17 cellular contexts compared by ENCODE assay signal in the genomic region with DNA sequence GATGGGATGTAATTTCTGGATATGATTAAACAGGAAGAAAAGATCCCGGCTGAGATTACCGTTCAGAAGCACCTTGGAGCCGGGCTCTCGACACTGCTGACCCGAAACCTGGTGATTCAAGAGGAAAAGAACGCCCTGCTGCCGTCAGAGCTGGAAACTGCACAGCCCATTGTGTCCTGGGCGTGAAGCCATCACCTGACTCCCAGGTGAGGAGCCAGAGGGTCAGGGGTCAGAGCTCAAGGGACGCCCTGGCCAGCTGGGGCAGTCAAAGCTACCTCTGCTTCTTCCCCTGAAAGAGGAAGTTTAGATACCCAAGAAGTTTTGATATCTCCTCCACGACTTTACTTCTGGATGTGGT. TPM values are rescaled to one million over a fixed set of nuclear protein-coding genes. Genes with fewer than 3 reads are reported as not detected.
DNase-seq lines count a peak whose midpoint lies in the region; ATAC-seq and TF ChIP-seq lines count a peak whose summit lies in the region.
"Had no signal": no experiment of that assay in that cellular context is flagged by ENCODE, and none has a peak within 500 bp of the region (broad histone marks: within the 10 kb centered on the region; RNA-seq: fewer than 3 reads in every experiment).

No MANE protein-coding gene starts in this region.

- no peak overlapping the region for H4K8ac ChIP-seq in H9 (replicated peaks; ENCODE audit: insufficient read length, low read depth, low read length)

- no peak overlapping the region for H2BK120ac ChIP-seq in H9 (ENCODE audit: low read depth, low read length, poor library complexity, severe bottlenecking)

- TF ChIP-seq CTCF in H9 (conservative IDR thresholded peaks at IDR 0.05) (no peak), mesothelial cell of epicardium (IDR thresholded peaks at IDR 0.05; ENCODE audit: unreplicated experiment) (no peak)

- no peak overlapping the region for H2BK15ac ChIP-seq in H9 (ENCODE audit: low read depth, low read length)

- H4K91ac ChIP-seq in H9 (ENCODE audit: insufficient read length, low read depth, low read length) = no peak overlapping the region

- H3K27me3 Mint-ChIP-seq in H9 (ENCODE audit: low read depth) (peaks cover 3% of the 10 kb centered on the region; the same call in 1 of the 2 replicates), mesothelial cell of epicardium (ENCODE audit: low read depth) (peaks cover 31% of the 10 kb centered on the region)
- H3K27me3 Mint-ChIP-seq: activated naive CD8-positive, alpha-beta T cell treated with anti-CD3 and anti-CD28 coated beads for 36 hours had no signal

- H3K9me3 Mint-ChIP-seq in H9 (peaks cover 0 to 3% of the 10 kb centered on the region in 2 experiments; a peak in 2 of 5 replicates), mesothelial cell of epicardium (no peaks in the 10 kb centered on the region)
- H3K9me3 Mint-ChIP-seq: activated naive CD8-positive, alpha-beta T cell treated with anti-CD3 and anti-CD28 coated beads for 36 hours had no signal

- no CpG with 5 or more reads among the region's 10 CpGs for WGBS in H9 (ENCODE audit: extremely low coverage, insufficient read length, low lambda C conversion rate)

- no peak overlapping the region for H2AK5ac ChIP-seq in H9 (ENCODE audit: insufficient read length, low read length)

- H3K4me2 ChIP-seq in H9 (ENCODE audit: insufficient read depth, insufficient read length, low read length) = no peak overlapping the region
- H3K4me2 ChIP-seq: KMS-11 had no signal

- H3K27ac ChIP-seq in H9 (ENCODE audit: insufficient read length, low read depth, low read length) (no peak overlapping the region), epithelial cell of prostate (peak overlapping the region; percentile 47)
- H3K27ac ChIP-seq: brain microvascular endothelial cell, dorsolateral prefrontal cortex, KMS-11, sigmoid colon had no signal

- no peak for DNase-seq in H9
- DNase-seq in OCI-M1 (lab: John Stamatoyannopoulos, UW) = peak; percentile 5
- DNase-seq in epithelial cell of prostate (ENCODE audit: low read depth, low spot score) = no peak
- DNase-seq in renal cortical epithelial cell (ENCODE audit: low read depth) = peak; percentile 43
- no peak for DNase-seq in pons (ENCODE audit: low spot score)
- no peak for DNase-seq in mesothelial cell of epicardium (ENCODE audit: low spot score in 2 of 2, unreplicated experiment in 2 of 2)
- DNase-seq: activated naive CD8-positive, alpha-beta T cell treated with anti-CD3 and anti-CD28 coated beads for 36 hours; activated T-cell treated with anti-CD3 and anti-CD28 coated beads, Interleukin-2, amount 50 U/mL, for 1 hour; brain microvascular endothelial cell; C1 segment of cervical spinal cord; dorsolateral prefrontal cortex; esophagus squamous epithelium; NCI-H1436; sigmoid colon; stimulated activated CD4-positive, alpha-beta T cell treated with anti-CD3 and anti-CD28 coated beads, Interleukin-2, amount 100 ng/mL, for 24 hours had no signal

- H3K9me3 ChIP-seq in H9 (ENCODE audit: control insufficient read depth, low read depth, low read length) = no peaks in the 10 kb centered on the region
- H3K9me3 ChIP-seq: esophagus squamous epithelium, sigmoid colon had no signal

- no peak overlapping the region for H2AFZ ChIP-seq in H9 (ENCODE audit: low read length)

- no peak overlapping the region for H3T11ph ChIP-seq in H9 (ENCODE audit: low read length)

- no peak overlapping the region for H2BK5ac ChIP-seq in H9 (ENCODE audit: insufficient read length, low read length)

- no peaks in the 10 kb centered on the region for H3K79me2 ChIP-seq in H9 (ENCODE audit: insufficient read depth, low read length)

- H3K27ac Mint-ChIP-seq in H9 (no peak overlapping the region), mesothelial cell of epicardium (no peak overlapping the region)
- H3K27ac Mint-ChIP-seq: activated naive CD8-positive, alpha-beta T cell treated with anti-CD3 and anti-CD28 coated beads for 36 hours had no signal

- H3K36me3 Mint-ChIP-seq in H9 (ENCODE audit: insufficient read depth in 1 of 3, low read depth in 3 of 3) (no peaks in the 10 kb centered on the region; a peak in 1 of 7 replicates), mesothelial cell of epicardium (no peaks in the 10 kb centered on the region)
- H3K36me3 Mint-ChIP-seq: activated naive CD8-positive, alpha-beta T cell treated with anti-CD3 and anti-CD28 coated beads for 36 hours had no signal

- H4K20me1 ChIP-seq in H9 (ENCODE audit: control insufficient read depth, insufficient read depth, insufficient read length) = peaks cover 4% of the 10 kb centered on the region

- H3K9ac ChIP-seq in H9 (ENCODE audit: extremely low read depth, insufficient read length, low read length) = no peak overlapping the region
- H3K9ac ChIP-seq: KMS-11 had no signal

- no peak overlapping the region for H2BK12ac ChIP-seq in H9 (ENCODE audit: insufficient read length, low read depth, low read length)

- ATAC-seq in HG02884 (IDR thresholded peaks at IDR 0.05; ENCODE audit: unreplicated experiment) = no peak

- H3K23me2 ChIP-seq in H9 (ENCODE audit: insufficient read length, low read depth, low read length, poor library complexity, severe bottlenecking) = no peaks in the 10 kb centered on the region

- no peak overlapping the region for H3K56ac ChIP-seq in H9 (ENCODE audit: insufficient read length, low read depth, low read length)

- no peak overlapping the region for H3K4ac ChIP-seq in H9 (ENCODE audit: low read depth, low read length)

- H3K4me1 Mint-ChIP-seq in H9 (peaks cover 6 to 32% of the 10 kb centered on the region in 2 experiments), mesothelial cell of epicardium (peaks cover 25% of the 10 kb centered on the region)
- H3K4me1 Mint-ChIP-seq: activated naive CD8-positive, alpha-beta T cell treated with anti-CD3 and anti-CD28 coated beads for 36 hours had no signal

- H2BK20ac ChIP-seq in H9 (ENCODE audit: low read depth, low read length, poor library complexity, severe bottlenecking) = no peak overlapping the region

- H3K18ac ChIP-seq in H9 (ENCODE audit: insufficient read length, low read depth, low read length) = no peak overlapping the region

- peak overlapping the region; percentile 25; the same call in 1 of the 2 replicates for H3K14ac ChIP-seq in H9 (ENCODE audit: insufficient read depth, low read length)

- no peaks in the 10 kb centered on the region for H3K27me3 ChIP-seq in H9 (ENCODE audit: insufficient read depth, low read length)
- H3K27me3 ChIP-seq: sigmoid colon had no signal

- no peaks in the 10 kb centered on the region for H3K79me1 ChIP-seq in H9 (ENCODE audit: insufficient read depth, low read depth, low read length, poor library complexity, severe bottlenecking)

- no peak overlapping the region for H4K5ac ChIP-seq in H9 (ENCODE audit: insufficient read length, low read depth, low read length)

- no peak overlapping the region for H3K23ac ChIP-seq in H9 (ENCODE audit: insufficient read length, low read depth, low read length)

- no peak overlapping the region for H3K4me3 Mint-ChIP-seq in H9
- no peak overlapping the region for H3K4me3 Mint-ChIP-seq in mesothelial cell of epicardium
- H3K4me3 Mint-ChIP-seq: activated naive CD8-positive, alpha-beta T cell treated with anti-CD3 and anti-CD28 coated beads for 36 hours had no signal

- no peaks in the 10 kb centered on the region for H3K4me1 ChIP-seq in H9 (ENCODE audit: insufficient read depth, low read length)

RNA-seq across cellular contexts. Expression of a gene that starts 17.8 kb away (rescaled TPM):
- total RNA-seq in H9 (2021) (30.8 and 30.9 TPM in 2 replicates), renal cortical epithelial cell (35.8 and 42.2 TPM in 2 replicates), mesothelial cell of epicardium (33.5 to 34.9 TPM (median 33.6 TPM) in 3 replicates)

Comparison
In these comparisons a context has a peak if more than half of its experiments do, and no peak if none do; other contexts are left out.
1. DNase-seq: peak in OCI-M1 (single experiment) and renal cortical epithelial cell (single experiment); none in H9 (single experiment), epithelial cell of prostate (single experiment), pons (single experiment) and mesothelial cell of epicardium (0 of 2).